Comparison of ENCODE assay signal across 8 cellular contexts in the genomic region with DNA sequence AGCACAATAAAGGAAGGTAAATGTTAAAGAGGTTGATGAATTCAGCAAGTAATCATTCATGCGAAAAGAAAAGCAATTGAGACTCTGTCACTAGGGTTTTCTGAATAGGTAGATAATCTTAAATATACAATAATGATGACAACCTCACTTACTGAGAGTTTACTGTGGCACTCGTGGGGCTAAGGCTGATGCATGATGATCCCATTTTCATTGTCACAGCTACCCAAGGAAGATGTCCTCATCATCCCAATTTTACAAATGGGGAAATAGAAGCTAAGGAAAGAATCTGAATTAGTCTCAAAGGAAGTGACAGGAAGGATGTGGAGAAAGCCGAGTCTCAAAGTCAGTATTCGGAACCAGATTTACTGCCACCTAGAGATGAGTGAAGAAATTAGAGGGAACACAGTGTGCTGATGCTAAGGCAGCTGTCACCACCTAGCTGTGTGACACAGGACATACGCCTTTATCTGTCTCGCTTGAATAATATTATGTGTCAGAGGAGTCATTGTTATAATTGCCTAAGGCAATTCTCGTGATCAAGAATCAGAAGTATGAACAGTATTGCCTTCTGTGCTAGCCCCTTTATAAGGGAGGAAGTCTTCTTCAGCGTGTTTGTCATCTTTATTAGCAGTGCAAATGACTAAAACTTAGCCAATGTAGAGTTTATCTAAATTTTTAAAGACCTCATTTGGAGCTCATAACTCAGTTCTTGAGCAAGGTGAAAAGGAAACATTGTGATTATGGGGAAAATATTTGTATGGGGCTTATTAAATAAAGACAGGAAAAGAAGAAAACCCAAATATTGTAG.
DNase-seq lines count a peak whose midpoint lies in the region; ATAC-seq and TF ChIP-seq lines count a peak whose summit lies in the region.

No MANE protein-coding gene starts in this region.

- H3K9me3 Mint-ChIP-seq in naive thymus-derived CD4-positive, alpha-beta T cell: no peaks in the 10 kb centered on the region

- H3K27ac ChIP-seq in naive thymus-derived CD4-positive, alpha-beta T cell (ENCODE audit: low read depth, low read length): no peak overlapping the region
- H3K27ac ChIP-seq in upper lobe of right lung: no peak overlapping the region

- CTCF ChIA-PET in naive thymus-derived CD4-positive, alpha-beta T cell (lab: Charles Lee): interaction anchor here (0.6 to 4.2 kb wide), 16 partner anchors 9 to 1207 kb away, joined by 3 to 42 read pairs (median 3); partner anchors contain the start of gene ERGIC2

- H3K27me3 Mint-ChIP-seq in naive thymus-derived CD4-positive, alpha-beta T cell: no peaks in the 10 kb centered on the region

- no peaks in the 10 kb centered on the region for H3K27me3 ChIP-seq in naive thymus-derived CD4-positive, alpha-beta T cell (ENCODE audit: control insufficient read depth in 2 of 2, insufficient read depth in 2 of 2, low read length in 2 of 2)
- no peaks in the 10 kb centered on the region for H3K27me3 ChIP-seq in upper lobe of right lung

- H3K27ac Mint-ChIP-seq in naive thymus-derived CD4-positive, alpha-beta T cell: peak overlapping the region in 1 of 9 donors; percentile 6

- H3K36me3 ChIP-seq in naive thymus-derived CD4-positive, alpha-beta T cell (ENCODE audit: control insufficient read depth in 2 of 3, insufficient read depth in 3 of 3, low read length in 3 of 3): no peaks in the 10 kb centered on the region
- no peaks in the 10 kb centered on the region for H3K36me3 ChIP-seq in upper lobe of right lung

- DNase-seq in DMS114 treated with DMSO at 0.1 percent for 48 hours (lab: John Stamatoyannopoulos, UW; ENCODE audit: unreplicated experiment) (peak; percentile 59), NCI-H524 (lab: John Stamatoyannopoulos, UW) (peak; percentile 32 to 78), epithelial cell of proximal tubule (ENCODE audit: low read depth) (peak; percentile 22), upper lobe of right lung (no peak)
- peak; percentile 36 for DNase-seq in activated CD4-positive, alpha-beta T cell treated with anti-CD3 and anti-CD28 coated beads, Interleukin-2, amount 50 U/mL, for 1 hour
- peak in 8 of 9 donors; percentile 22 to 73 (median 55) for DNase-seq in naive thymus-derived CD4-positive, alpha-beta T cell

- intact Hi-C loops in naive thymus-derived CD4-positive, alpha-beta T cell (cut with micrococcal nuclease): loop anchor here (1.0 to 10.0 kb wide), 4 partner anchors 163 to 244 kb away; partner anchors contain the start of gene FAR2 (in 1 of the 2)
- intact Hi-C loops in upper lobe of right lung (cut with DNase I): loop anchor here (10.0 kb wide), 1 partner anchor 233 kb away; no protein-coding TSS in a partner anchor

- H3K9me3 ChIP-seq in naive thymus-derived CD4-positive, alpha-beta T cell (ENCODE audit: control insufficient read depth in 2 of 3, low read length in 3 of 3): no peaks in the 10 kb centered on the region
- H3K9me3 ChIP-seq in upper lobe of right lung: no peaks in the 10 kb centered on the region

- H3K4me3 ChIP-seq in epithelial cell of proximal tubule (ENCODE audit: low read depth, low read length): no peak overlapping the region
- no peak overlapping the region for H3K4me3 ChIP-seq in naive thymus-derived CD4-positive, alpha-beta T cell (ENCODE audit: low read length)
- H3K4me3 ChIP-seq in upper lobe of right lung: no peak overlapping the region

- POLR2A ChIA-PET in naive thymus-derived CD4-positive, alpha-beta T cell (lab: Charles Lee): interaction anchor here (0.6 to 1.0 kb wide), 2 partner anchors 244 to 255 kb away, joined by 3 read pairs; no protein-coding TSS in a partner anchor

- ATAC-seq in GM19455 (IDR thresholded peaks at IDR 0.05; ENCODE audit: unreplicated experiment) (peak; percentile 98), HG03442 (IDR thresholded peaks at IDR 0.05; ENCODE audit: unreplicated experiment) (peak; percentile 99), upper lobe of right lung (peak; percentile 98)
- ATAC-seq in naive thymus-derived CD4-positive, alpha-beta T cell: peak; percentile 100

- H3K4me3 Mint-ChIP-seq in naive thymus-derived CD4-positive, alpha-beta T cell: no peak overlapping the region

- peaks cover 0 to 12% (median 4%) of the 10 kb centered on the region in 5 donors for H3K36me3 Mint-ChIP-seq in naive thymus-derived CD4-positive, alpha-beta T cell

- H3K4me1 Mint-ChIP-seq in naive thymus-derived CD4-positive, alpha-beta T cell: peaks cover 2 to 10% (median 8%) of the 10 kb centered on the region in 7 donors

- H3K4me1 ChIP-seq in naive thymus-derived CD4-positive, alpha-beta T cell (ENCODE audit: control insufficient read depth in 2 of 2, insufficient read depth in 2 of 2, low read length in 2 of 2): no peaks in the 10 kb centered on the region
- no peaks in the 10 kb centered on the region for H3K4me1 ChIP-seq in upper lobe of right lung

- TF ChIP-seq CTCF in epithelial cell of proximal tubule (conservative IDR thresholded peaks at IDR 0.05; ENCODE audit: low read depth, low read length): peak; percentile 63
- TF ChIP-seq CTCF in upper lobe of right lung (IDR thresholded peaks at IDR 0.05): peak; percentile 76
